In the genomic region with DNA sequence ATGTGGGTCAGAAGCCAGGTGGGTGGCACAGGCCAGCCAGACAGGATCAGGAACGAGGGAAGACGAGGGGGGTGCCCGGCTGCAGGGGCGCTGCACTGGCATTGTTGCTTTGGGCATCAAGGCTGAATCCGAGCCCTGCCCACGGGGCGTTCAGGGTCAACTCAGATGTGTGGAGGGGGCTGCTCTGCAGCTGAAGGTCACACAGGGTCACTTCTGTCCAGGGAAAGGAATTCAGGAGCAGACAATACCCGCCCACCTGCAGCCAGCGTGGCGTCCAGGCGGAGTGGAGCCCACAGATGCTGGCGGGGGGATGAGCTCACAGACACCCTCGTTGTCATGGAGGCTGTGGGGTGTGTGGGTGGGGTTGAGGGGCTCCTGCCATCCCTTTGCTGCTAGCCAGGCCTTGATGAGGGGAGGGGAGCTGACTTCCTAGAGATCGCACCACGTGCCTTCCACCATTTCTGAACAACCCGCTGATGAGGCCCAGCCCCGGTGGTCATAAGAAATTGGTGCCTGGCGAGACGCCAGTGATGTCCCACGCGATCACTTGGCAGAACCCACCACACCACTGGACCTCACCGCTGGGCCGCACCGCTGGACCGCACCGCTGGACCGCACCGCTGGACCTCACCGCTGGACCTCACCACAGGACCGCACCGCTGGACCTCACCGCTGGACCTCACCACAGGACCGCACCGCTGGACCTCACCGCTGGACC, we compare ENCODE assay signal across 17 cellular contexts. TPM values are rescaled to one million over a fixed set of nuclear protein-coding genes. Genes with fewer than 3 reads are reported as not detected.
DNase-seq lines count a peak whose midpoint lies in the region; ATAC-seq, FAIRE-seq and TF ChIP-seq lines count a peak whose summit lies in the region.
"Had no signal": no experiment of that assay in that cellular context is flagged by ENCODE, and none has a peak within 500 bp of the region (broad histone marks: within the 10 kb centered on the region; RNA-seq: fewer than 3 reads in every experiment).

No MANE protein-coding gene starts in this region.

- H3K9me3 Mint-ChIP-seq in activated CD4-positive, alpha-beta T cell treated with anti-CD3 and anti-CD28 coated beads for 36 hours (ENCODE audit: low read depth), result no peaks in the 10 kb centered on the region
- H3K9me3 Mint-ChIP-seq in CD14-positive monocyte, result peaks cover 0 to 3% (median 0%) of the 10 kb centered on the region in 7 donors
- H3K9me3 Mint-ChIP-seq in activated naive CD4-positive, alpha-beta T cell treated with anti-CD3 and anti-CD28 coated beads for 36 hours, result no peaks in the 10 kb centered on the region
- H3K9me3 Mint-ChIP-seq: CD8-positive, alpha-beta memory T cell; GM23338; H9 had no signal

- TF ChIP-seq CTCF in CD14-positive monocyte (IDR thresholded peaks at IDR 0.05), result no peak
- TF ChIP-seq CTCF in kidney (IDR thresholded peaks at IDR 0.05; ENCODE audit: borderline replicate concordance, extremely low read depth, insufficient read depth), result no peak

- intact Hi-C loops in activated CD4-positive, alpha-beta T cell treated with anti-CD3 and anti-CD28 coated beads for 36 hours (cut with DNase I, micrococcal nuclease), result no loop called here
- intact Hi-C loops in CD14-positive monocyte (cut with micrococcal nuclease), result loop anchor here in 1 of 2 donors (10.0 kb wide), 1 partner anchor 266 kb away; no protein-coding TSS in a partner anchor
- intact Hi-C loops in kidney (cut with DNase I), result no loop called here
- intact Hi-C loops in posterior vena cava (cut with DNase I), result no loop called here
- intact Hi-C loops in activated naive CD4-positive, alpha-beta T cell treated with anti-CD3 and anti-CD28 coated beads for 36 hours (cut with micrococcal nuclease), result no loop called here

- H3K9ac ChIP-seq in kidney (ENCODE audit: low read length in 2 of 2), result no peak overlapping the region

- H3K4me3 ChIP-seq in kidney (ENCODE audit: low read length in 2 of 2), result no peak overlapping the region
- H3K4me3 ChIP-seq: GM23338 had no signal

- no peak for ATAC-seq in activated CD4-positive, alpha-beta T cell treated with anti-CD3 and anti-CD28 coated beads for 36 hours
- ATAC-seq in T-helper 17 cell, result no peak

- H3K27ac ChIP-seq in kidney (ENCODE audit: low read depth in 2 of 2, low read length in 2 of 2), result no peak overlapping the region
- H3K27ac ChIP-seq: 22Rv1 had no signal

- H3K36me3 ChIP-seq in kidney (ENCODE audit: control insufficient read depth in 1 of 2, insufficient read depth in 2 of 2, low read length in 2 of 2), result no peaks in the 10 kb centered on the region

- POLR2A ChIA-PET in activated CD4-positive, alpha-beta T cell treated with anti-CD3 and anti-CD28 coated beads for 36 hours (lab: Charles Lee), result no interaction called here

- no peak for FAIRE-seq in kidney (lab: Jason Lieb, UNC)
- FAIRE-seq: GM12892, HTR-8/SVneo had no signal

- no peaks in the 10 kb centered on the region for H3K36me3 Mint-ChIP-seq in activated CD4-positive, alpha-beta T cell treated with anti-CD3 and anti-CD28 coated beads for 36 hours (ENCODE audit: low read depth)
- H3K36me3 Mint-ChIP-seq in CD14-positive monocyte (no peaks in the 10 kb centered on the region), T-helper 17 cell (ENCODE audit: low read depth) (no peaks in the 10 kb centered on the region)
- H3K36me3 Mint-ChIP-seq in activated naive CD4-positive, alpha-beta T cell treated with anti-CD3 and anti-CD28 coated beads for 36 hours (ENCODE audit: low read depth), result no peaks in the 10 kb centered on the region
- H3K36me3 Mint-ChIP-seq: CD8-positive, alpha-beta memory T cell had no signal

- peak; percentile 3 for DNase-seq in activated CD4-positive, alpha-beta T cell treated with anti-CD3 and anti-CD28 coated beads for 36 hours
- no peak for DNase-seq in activated CD4-positive, alpha-beta T cell treated with anti-CD3 and anti-CD28 coated beads, Interleukin-2, amount 50 U/mL, for 4 hours
- DNase-seq in CD14-positive monocyte (ENCODE audit: low spot score) (peak; percentile 21), kidney (peak; percentile 48), posterior vena cava (ENCODE audit: low spot score) (peak; percentile 55), NCI-H2227 (lab: John Stamatoyannopoulos, UW; ENCODE audit: unreplicated experiment) (no peak), T-helper 17 cell (no peak)
- no peak for DNase-seq in activated naive CD4-positive, alpha-beta T cell treated with anti-CD3 and anti-CD28 coated beads for 36 hours
- DNase-seq: DND-41, GDM1, H9 had no signal

- no peak overlapping the region for H3K27ac Mint-ChIP-seq in activated CD4-positive, alpha-beta T cell treated with anti-CD3 and anti-CD28 coated beads for 36 hours
- H3K27ac Mint-ChIP-seq in CD14-positive monocyte, result no peak overlapping the region
- H3K27ac Mint-ChIP-seq in activated naive CD4-positive, alpha-beta T cell treated with anti-CD3 and anti-CD28 coated beads for 36 hours, result no peak overlapping the region
- H3K27ac Mint-ChIP-seq in T-helper 17 cell, result no peak overlapping the region
- H3K27ac Mint-ChIP-seq: CD8-positive, alpha-beta memory T cell; GM23338; H9 had no signal

- peaks cover 4% of the 10 kb centered on the region for H3K27me3 Mint-ChIP-seq in activated CD4-positive, alpha-beta T cell treated with anti-CD3 and anti-CD28 coated beads for 36 hours
- H3K27me3 Mint-ChIP-seq in CD14-positive monocyte (ENCODE audit: low read depth in 3 of 3) (peaks cover 6 to 21% (median 16%) of the 10 kb centered on the region in 3 donors), T-helper 17 cell (peaks cover 35% of the 10 kb centered on the region)
- H3K27me3 Mint-ChIP-seq in activated naive CD4-positive, alpha-beta T cell treated with anti-CD3 and anti-CD28 coated beads for 36 hours (ENCODE audit: low read depth), result peaks cover 5% of the 10 kb centered on the region

- H3K4me1 Mint-ChIP-seq in activated CD4-positive, alpha-beta T cell treated with anti-CD3 and anti-CD28 coated beads for 36 hours, result no peaks in the 10 kb centered on the region
- H3K4me1 Mint-ChIP-seq in CD14-positive monocyte (no peaks in the 10 kb centered on the region), T-helper 17 cell (peaks cover 4% of the 10 kb centered on the region)
- no peaks in the 10 kb centered on the region for H3K4me1 Mint-ChIP-seq in activated naive CD4-positive, alpha-beta T cell treated with anti-CD3 and anti-CD28 coated beads for 36 hours (ENCODE audit: low read depth)
- H3K4me1 Mint-ChIP-seq: CD8-positive, alpha-beta memory T cell had no signal

- H3K9me3 ChIP-seq in kidney (ENCODE audit: control insufficient read depth in 1 of 2, low read length in 2 of 2), result no peaks in the 10 kb centered on the region
- no peaks in the 10 kb centered on the region for H3K9me3 ChIP-seq in T-helper 17 cell (ENCODE audit: control insufficient read depth, low read length, poor library complexity, severe bottlenecking)
- H3K9me3 ChIP-seq: Caco-2 had no signal

- CTCF ChIA-PET in activated CD4-positive, alpha-beta T cell treated with anti-CD3 and anti-CD28 coated beads for 36 hours (lab: Charles Lee), result no interaction called here
- CTCF ChIA-PET in activated naive CD4-positive, alpha-beta T cell treated with anti-CD3 and anti-CD28 coated beads for 36 hours (lab: Charles Lee), result no interaction called here

- H3K4me3 Mint-ChIP-seq in activated CD4-positive, alpha-beta T cell treated with anti-CD3 and anti-CD28 coated beads for 36 hours, result no peak overlapping the region
- H3K4me3 Mint-ChIP-seq in CD14-positive monocyte, result no peak overlapping the region
- H3K4me3 Mint-ChIP-seq in activated naive CD4-positive, alpha-beta T cell treated with anti-CD3 and anti-CD28 coated beads for 36 hours, result no peak overlapping the region
- H3K4me3 Mint-ChIP-seq in T-helper 17 cell, result no peak overlapping the region
- H3K4me3 Mint-ChIP-seq: CD8-positive, alpha-beta memory T cell; GM23338; H9 had no signal

- no peaks in the 10 kb centered on the region for H3K4me1 ChIP-seq in kidney (ENCODE audit: control insufficient read depth in 1 of 2, insufficient read depth in 1 of 2, low read depth in 1 of 2, low read length in 2 of 2)
- H3K4me1 ChIP-seq: Caco-2 had no signal

RNA-seq across cellular contexts. Expression of a gene that starts 31.2 kb away (rescaled TPM):
- 10 to 100 TPM; 51.4 to 64.9 TPM for total RNA-seq in activated CD4-positive, alpha-beta T cell treated with anti-CD3 and anti-CD28 coated beads for 36 hours
- polyA plus RNA-seq in CD14-positive monocyte (10 to 100 TPM; 65.9 to 81.7 TPM), kidney (ENCODE audit: insufficient read depth, low read depth, low replicate concordance) (96.7 TPM)
- total RNA-seq in kidney (29.6 TPM), posterior vena cava (10 to 100 TPM; 29.4 to 32.4 TPM), T-helper 17 cell (10 to 100 TPM; 12.3 to 17.7 TPM)
- 10 to 100 TPM; 60.7 to 63.4 TPM for total RNA-seq in activated naive CD4-positive, alpha-beta T cell treated with anti-CD3 and anti-CD28 coated beads for 36 hours

RNA-seq across cellular contexts. Expression of a gene that starts 32.8 kb away (rescaled TPM):
- 10 to 100 TPM; 18.8 to 37.1 TPM for total RNA-seq in activated CD4-positive, alpha-beta T cell treated with anti-CD3 and anti-CD28 coated beads for 36 hours
- polyA plus RNA-seq in CD14-positive monocyte (10 to 100 TPM; 62.2 to 62.3 TPM), kidney (ENCODE audit: insufficient read depth, low read depth, low replicate concordance) (164 TPM)
- total RNA-seq in kidney (31.1 TPM), posterior vena cava (10 to 100 TPM; 25.4 to 25.8 TPM), T-helper 17 cell (10 to 100 TPM; 15.2 to 24.7 TPM)
- 10 to 100 TPM; 39.5 to 44.6 TPM for total RNA-seq in activated naive CD4-positive, alpha-beta T cell treated with anti-CD3 and anti-CD28 coated beads for 36 hours

Comparison
In these comparisons a context has a peak if more than half of its experiments do, and no peak if none do; other contexts are left out.
1. DNase-seq: peak in activated CD4-positive, alpha-beta T cell treated with anti-CD3 and anti-CD28 coated beads for 36 hours (single experiment), CD14-positive monocyte (single experiment), kidney (single experiment) and posterior vena cava (single experiment); none in activated CD4-positive, alpha-beta T cell treated with anti-CD3 and anti-CD28 coated beads, Interleukin-2, amount 50 U/mL, for 4 hours (0 of 2), NCI-H2227 (single experiment), activated naive CD4-positive, alpha-beta T cell treated with anti-CD3 and anti-CD28 coated beads for 36 hours (single experiment) and T-helper 17 cell (0 of 3).